Comparison of ENCODE assay signal across 20 cellular contexts in the genomic region with DNA sequence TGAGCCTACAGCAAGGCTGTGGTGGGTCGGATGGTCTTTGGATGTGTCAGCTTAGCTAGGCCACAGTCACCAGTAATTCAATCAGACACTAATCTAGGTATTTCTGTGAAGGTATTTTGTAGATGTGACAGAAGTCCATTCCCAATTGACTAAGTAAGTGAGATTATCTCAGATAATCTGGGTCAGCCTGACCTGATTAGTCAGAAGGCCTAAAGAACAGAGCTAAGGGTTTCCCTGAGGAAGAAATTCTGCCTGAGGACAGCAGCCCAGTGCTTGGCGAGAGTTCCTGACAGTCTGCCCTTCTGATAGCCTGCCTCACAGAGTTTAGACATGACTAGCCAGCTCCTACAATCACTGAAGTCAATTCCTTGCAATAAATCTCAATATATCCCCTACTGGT. TPM values are rescaled to one million over a fixed set of nuclear protein-coding genes. Genes with fewer than 3 reads are reported as not detected.
A peak's percentile ranks its signal among the peaks of the same experiment; 100 is the strongest.
DNase-seq lines count a peak whose midpoint lies in the region; TF ChIP-seq lines count a peak whose summit lies in the region.
"Had no signal": no experiment of that assay in that cellular context is flagged by ENCODE, and none has a peak within 500 bp of the region (broad histone marks: within the 10 kb centered on the region; RNA-seq: fewer than 3 reads in every experiment).

No MANE protein-coding gene starts in this region.

- H3K27me3 ChIP-seq in NT2/D1 (ENCODE audit: insufficient read depth, insufficient read length) (no peaks in the 10 kb centered on the region), trophoblast cell (ENCODE audit: insufficient read depth, low read length) (no peaks in the 10 kb centered on the region), HAP-1 (ENCODE audit: low read depth) (no peaks in the 10 kb centered on the region), endodermal cell (ENCODE audit: control insufficient read depth, insufficient read depth, low read length, poor library complexity, severe bottlenecking) (no peaks in the 10 kb centered on the region), osteoblast (ENCODE audit: insufficient read depth, low read length) (no peaks in the 10 kb centered on the region)
- H3K27me3 ChIP-seq: MG63, SJCRH30 had no signal

- no peak overlapping the region for H2AK5ac ChIP-seq in trophoblast cell (ENCODE audit: low read length)

- H3K36me3 Mint-ChIP-seq in HFFc6 (ENCODE audit: low read depth): no peaks in the 10 kb centered on the region
- no peaks in the 10 kb centered on the region for H3K36me3 Mint-ChIP-seq in endodermal cell (ENCODE audit: low read depth)
- H3K36me3 Mint-ChIP-seq: CD14-positive monocyte; CD8-positive, alpha-beta memory T cell had no signal

- no peak overlapping the region for H4K8ac ChIP-seq in trophoblast cell (ENCODE audit: low read depth, low read length)

- H2BK120ac ChIP-seq in trophoblast cell (ENCODE audit: insufficient read depth, low read length, poor library complexity): no peak overlapping the region

- WGBS in trophoblast cell (ENCODE audit: extremely low coverage, insufficient coverage, insufficient read length): no CpG with 5 or more reads among the region's 2 CpGs
- WGBS in endodermal cell (ENCODE audit: insufficient coverage in 1 of 2, insufficient read length in 1 of 2), 2 experiments: 70 to 88% methylated on average over 1 of the region's 2 CpGs

- H3K9me3 ChIP-seq in NT2/D1 (ENCODE audit: insufficient read depth, low read length) (no peaks in the 10 kb centered on the region), trophoblast cell (ENCODE audit: insufficient read depth, low read depth, low read length) (no peaks in the 10 kb centered on the region), HAP-1 (no peaks in the 10 kb centered on the region), endodermal cell (ENCODE audit: control insufficient read depth, low read length) (no peaks in the 10 kb centered on the region), osteoblast (ENCODE audit: low read depth, low read length) (no peaks in the 10 kb centered on the region)
- H3K9me3 ChIP-seq: MG63, SJCRH30 had no signal

- H3K4me1 Mint-ChIP-seq in HFFc6 (ENCODE audit: low read depth) (peaks cover 41% of the 10 kb centered on the region), endodermal cell (peaks cover 5% of the 10 kb centered on the region)

- in situ Hi-C loops in HAP-1 (cut with MboI; ENCODE audit: low sequenced_read_pairs): loop anchor here (10.0 kb wide), 2 partner anchors 111 to 201 kb away; no protein-coding TSS in a partner anchor

- H3K9ac ChIP-seq in NT2/D1 (ENCODE audit: insufficient read length, low read depth): peak overlapping the region; percentile 46
- H3K9ac ChIP-seq in trophoblast cell (ENCODE audit: low read length): no peak overlapping the region
- H3K9ac ChIP-seq in endodermal cell (ENCODE audit: extremely low read depth, low read length, poor library complexity, severe bottlenecking): no peak overlapping the region

- no peak overlapping the region for H2BK5ac ChIP-seq in trophoblast cell (ENCODE audit: low read depth, low read length, poor library complexity)

- H2BK12ac ChIP-seq in trophoblast cell (ENCODE audit: low read length): no peak overlapping the region

- no peak for TF ChIP-seq CTCF in HFFc6 (IDR thresholded peaks at IDR 0.05)
- TF ChIP-seq CTCF in endodermal cell (conservative IDR thresholded peaks at IDR 0.05): no peak
- no peak for TF ChIP-seq CTCF in osteoblast (IDR thresholded peaks at IDR 0.05; ENCODE audit: extremely low read depth, low read depth, low read length)

- H4K20me1 ChIP-seq in osteoblast (ENCODE audit: insufficient read depth, low read length): no peaks in the 10 kb centered on the region

- DNase-seq in EH (ENCODE audit: low read depth): peak; percentile 44
- DNase-seq in HFFc6: peak; percentile 35
- no peak for DNase-seq in NT2/D1 (ENCODE audit: low read depth, low spot score)
- peak; percentile 95 to 99 for DNase-seq in trophoblast cell
- DNase-seq in HAP-1 (ENCODE audit: low spot score in 2 of 2): no peak
- DNase-seq in endodermal cell: no peak
- DNase-seq in osteoblast (ENCODE audit: insufficient read length, low spot score, missing footprints): no peak
- DNase-seq in HK-2 (ENCODE audit: unreplicated experiment): no peak
- DNase-seq: DMS 273 treated with DMSO at 0.1 percent for 48 hours, DMS79, MG63 had no signal

- peaks cover 2% of the 10 kb centered on the region for H3K79me1 ChIP-seq in trophoblast cell (ENCODE audit: low read length)

- H3K4me2 ChIP-seq in trophoblast cell (ENCODE audit: low read length) (no peak overlapping the region), osteoblast (ENCODE audit: insufficient read depth, low read length) (no peak overlapping the region)

- H3K14ac ChIP-seq in trophoblast cell (ENCODE audit: low read length): no peak overlapping the region

- H2AFZ ChIP-seq in trophoblast cell (ENCODE audit: insufficient read depth, low read length, poor library complexity) (no peak overlapping the region), osteoblast (ENCODE audit: low read length) (no peak overlapping the region)
- H2AFZ ChIP-seq: PC-9 had no signal

- H4K91ac ChIP-seq in trophoblast cell (ENCODE audit: low read depth, low read length): no peak overlapping the region

- no peaks in the 10 kb centered on the region for H3K36me3 ChIP-seq in NT2/D1 (ENCODE audit: insufficient read depth, insufficient read length, low read length)
- H3K36me3 ChIP-seq in trophoblast cell (ENCODE audit: control insufficient read depth in 1 of 2, insufficient read depth in 2 of 2, low read length in 2 of 2): no peaks in the 10 kb centered on the region
- H3K36me3 ChIP-seq in HAP-1 (replicated peaks): no peaks in the 10 kb centered on the region
- H3K36me3 ChIP-seq in endodermal cell (ENCODE audit: control insufficient read depth, insufficient read depth, low read length): no peaks in the 10 kb centered on the region
- H3K36me3 ChIP-seq in osteoblast (ENCODE audit: insufficient read depth, low read length): no peaks in the 10 kb centered on the region
- H3K36me3 ChIP-seq: MG63, SJCRH30 had no signal

- no peak overlapping the region for H3K27ac Mint-ChIP-seq in HFFc6
- H3K27ac Mint-ChIP-seq in endodermal cell: no peak overlapping the region

- H3K4me3 ChIP-seq in NT2/D1 (ENCODE audit: insufficient read length, low read depth) (no peak overlapping the region), trophoblast cell (ENCODE audit: low read depth, low read length) (no peak overlapping the region), HAP-1 (no peak overlapping the region), endodermal cell (ENCODE audit: low read length) (no peak overlapping the region), osteoblast (ENCODE audit: insufficient read depth, low read length) (no peak overlapping the region)
- H3K4me3 ChIP-seq: K562, MG63, PC-9, SJCRH30 had no signal

- H3K4ac ChIP-seq in trophoblast cell (ENCODE audit: low read depth, low read length): no peak overlapping the region

- H3K4me3 Mint-ChIP-seq in HFFc6 (no peak overlapping the region), endodermal cell (no peak overlapping the region)
- H3K4me3 Mint-ChIP-seq: B cell; CD14-positive monocyte; CD8-positive, alpha-beta memory T cell had no signal

- no peak overlapping the region for H4K12ac ChIP-seq in trophoblast cell (ENCODE audit: low read depth, low read length)

- H3K27ac ChIP-seq in trophoblast cell (ENCODE audit: low read depth, low read length): no peak overlapping the region
- H3K27ac ChIP-seq in endodermal cell (ENCODE audit: low read depth, low read length): no peak overlapping the region
- no peak overlapping the region for H3K27ac ChIP-seq in osteoblast (ENCODE audit: low read depth, low read length)
- H3K27ac ChIP-seq: PC-9, SJCRH30 had no signal

- no peak overlapping the region for H3K18ac ChIP-seq in trophoblast cell (ENCODE audit: low read length)

- no peak overlapping the region for H3K23ac ChIP-seq in trophoblast cell (ENCODE audit: low read length)

- no peaks in the 10 kb centered on the region for H3K9me3 Mint-ChIP-seq in HFFc6
- H3K9me3 Mint-ChIP-seq in endodermal cell: no peaks in the 10 kb centered on the region
- H3K9me3 Mint-ChIP-seq: CD14-positive monocyte; CD8-positive, alpha-beta memory T cell had no signal

- H3K4me1 ChIP-seq in NT2/D1 (ENCODE audit: insufficient read depth, insufficient read length): no peaks in the 10 kb centered on the region
- peaks cover 11 to 19% of the 10 kb centered on the region in 2 experiments for H3K4me1 ChIP-seq in trophoblast cell (ENCODE audit: control insufficient read depth in 1 of 2, insufficient read depth in 2 of 2, low read length in 2 of 2)
- no peaks in the 10 kb centered on the region for H3K4me1 ChIP-seq in HAP-1
- H3K4me1 ChIP-seq in endodermal cell (ENCODE audit: control insufficient read depth, insufficient read depth, low read length): peaks cover 9% of the 10 kb centered on the region
- H3K4me1 ChIP-seq in osteoblast (ENCODE audit: insufficient read depth, low read length): peaks cover 16% of the 10 kb centered on the region

- no peaks in the 10 kb centered on the region for H3K79me2 ChIP-seq in trophoblast cell (ENCODE audit: control insufficient read depth, insufficient read depth, low read length, poor library complexity)
- H3K79me2 ChIP-seq in osteoblast (ENCODE audit: insufficient read depth, low read length): no peaks in the 10 kb centered on the region

- peaks cover 8% of the 10 kb centered on the region for H3K27me3 Mint-ChIP-seq in HFFc6 (ENCODE audit: insufficient read depth)
- H3K27me3 Mint-ChIP-seq in endodermal cell (ENCODE audit: insufficient read depth): no peaks in the 10 kb centered on the region
- H3K27me3 Mint-ChIP-seq: B cell; CD8-positive, alpha-beta memory T cell had no signal

RNA-seq across cellular contexts. Expression of gene GUCD1, which starts 28.7 kb away (rescaled TPM):
- total RNA-seq in HFFc6 (2021; fragmentation: NEBNext Ultra II Directional; extraction: Animal tissue kit (Norgen Biotek cat#: 25700)): 10 to 100 TPM; 82.4 to 99.5 (median 89.0) TPM
- 42.2 and 45.8 TPM in 2 replicates for polyA plus RNA-seq in trophoblast cell (2013)
- 10 to 100 TPM; 64.7 to 73.6 TPM for total RNA-seq in endodermal cell
- polyA plus RNA-seq in endodermal cell (2013, experiment 1 of 2): 38.1 TPM
- polyA plus RNA-seq in endodermal cell (2013, experiment 2 of 2): 44.2 TPM
- 146 and 155 TPM in 2 replicates for total RNA-seq in osteoblast

RNA-seq across cellular contexts. Expression of gene SNRPD3, which starts 29.6 kb away (rescaled TPM):
- 100 to 1,000 TPM in 5 of 6 experiments, 10 to 100 TPM in 1; 98.9 to 108 (median 104) TPM for total RNA-seq in HFFc6 (2021; fragmentation: NEBNext Ultra II Directional; extraction: Animal tissue kit (Norgen Biotek cat#: 25700))
- polyA plus RNA-seq in trophoblast cell (2013): 81.7 and 84.3 TPM in 2 replicates
- total RNA-seq in endodermal cell: 100 to 1,000 TPM; 158 to 180 TPM
- 174 TPM for polyA plus RNA-seq in endodermal cell (2013, experiment 1 of 2)
- polyA plus RNA-seq in endodermal cell (2013, experiment 2 of 2): 166 TPM
- total RNA-seq in osteoblast: 51.9 and 57.5 TPM in 2 replicates

RNA-seq across cellular contexts. Expression of gene UPB1, which starts 31.1 kb away (rescaled TPM):
- under 1 TPM in 4 of 6 experiments, not detected in 2; 0.07 to 0.14 (median 0.12) TPM for total RNA-seq in HFFc6 (2021; fragmentation: NEBNext Ultra II Directional; extraction: Animal tissue kit (Norgen Biotek cat#: 25700))
- polyA plus RNA-seq in trophoblast cell (2013): 0.03 and 0.04 TPM in 2 replicates
- total RNA-seq in endodermal cell (under 1 TPM in 1 of 2 donors, not detected in 1; 0.40 TPM), osteoblast (under 0.01 TPM in 1 of 2 replicates, not detected in the other)
- polyA plus RNA-seq in endodermal cell (2013, experiment 1 of 2): 0.14 TPM
- 0.33 TPM for polyA plus RNA-seq in endodermal cell (2013, experiment 2 of 2)
- total RNA-seq: CD8-positive, alpha-beta memory T cell; H1; HT-29; LHCN-M2 had no signal

Comparison
In these comparisons a context has a peak if more than half of its experiments do, and no peak if none do; other contexts are left out.
1. DNase-seq: peak in EH (single experiment), HFFc6 (single experiment) and trophoblast cell (2 of 2); none in NT2/D1 (single experiment), HAP-1 (0 of 2), endodermal cell (single experiment), osteoblast (single experiment) and HK-2 (single experiment).